19 cellular contexts compared by ENCODE assay signal in genomic region chr12:3989218-3989550, GRCh38.
DNase-seq lines count a peak whose midpoint lies in the region; ATAC-seq and TF ChIP-seq lines count a peak whose summit lies in the region.
"Had no signal": no experiment of that assay in that cellular context is flagged by ENCODE, and none has a peak within 500 bp of the region (broad histone marks: within the 10 kb centered on the region; RNA-seq: fewer than 3 reads in every experiment).

No MANE protein-coding gene starts in this region.

- TF ChIP-seq CTCF in smooth muscle cell (IDR thresholded peaks at IDR 0.05; ENCODE audit: borderline replicate concordance, insufficient read depth, poor library complexity, severe bottlenecking): no peak

- peaks cover 6% of the 10 kb centered on the region for H3K27me3 Mint-ChIP-seq in T-helper 2 cell treated with Interferon-gamma antibody and Interleukin-4, amounts not matched to agents 5 μg/mL and 100 μg/mL, for 36 hours (ENCODE audit: low read depth)
- H3K27me3 Mint-ChIP-seq in activated naive CD8-positive, alpha-beta T cell treated with anti-CD3 and anti-CD28 coated beads, Interleukin-2, amount 50 U/mL, for 24 hours: no peaks in the 10 kb centered on the region

- H3F3A ChIP-seq in smooth muscle cell (ENCODE audit: low read depth): peaks cover 7% of the 10 kb centered on the region

- no peaks in the 10 kb centered on the region for H3K36me3 ChIP-seq in smooth muscle cell (ENCODE audit: low read depth)
- H3K36me3 ChIP-seq: BE2C, tibial nerve had no signal

- ATAC-seq in HG03432 (IDR thresholded peaks at IDR 0.05; ENCODE audit: unreplicated experiment) (peak; percentile 14), HG02610 (IDR thresholded peaks at IDR 0.05; ENCODE audit: unreplicated experiment) (no peak)
- ATAC-seq in activated naive CD8-positive, alpha-beta T cell treated with anti-CD3 and anti-CD28 coated beads, Interleukin-2, amount 50 U/mL, for 24 hours: peak; percentile 12

- peak overlapping the region; percentile 2 for H2AFZ ChIP-seq in smooth muscle cell (ENCODE audit: low read depth)

- H3K9me3 Mint-ChIP-seq in T-helper 2 cell treated with Interferon-gamma antibody and Interleukin-4, amounts not matched to agents 5 μg/mL and 100 μg/mL, for 36 hours: no peaks in the 10 kb centered on the region
- no peaks in the 10 kb centered on the region for H3K9me3 Mint-ChIP-seq in activated naive CD8-positive, alpha-beta T cell treated with anti-CD3 and anti-CD28 coated beads, Interleukin-2, amount 50 U/mL, for 24 hours
- H3K9me3 Mint-ChIP-seq: natural killer cell; stimulated activated naive B cell treated with anti-CD40 and anti-IgM and Interleukin-4, amounts not matched to agents 10 μg/mL and 1 μg/mL and 100 μg/mL, for 72 hours had no signal

- DNase-seq in T-helper 2 cell treated with Interferon-gamma antibody and Interleukin-4, amounts not matched to agents 5 μg/mL and 100 μg/mL, for 36 hours (ENCODE audit: low spot score): no peak
- DNase-seq in T-helper 2 cell: no peak
- DNase-seq in activated naive CD8-positive, alpha-beta T cell treated with anti-CD3 and anti-CD28 coated beads, Interleukin-2, amount 50 U/mL, for 24 hours: no peak
- no peak for DNase-seq in smooth muscle cell (lab: John Stamatoyannopoulos, UW; ENCODE audit: unreplicated experiment)
- DNase-seq in NCI-H1694 (lab: John Stamatoyannopoulos, UW): no peak
- no peak for DNase-seq in hippocampal formation (lab: John Stamatoyannopoulos, UW)
- DNase-seq: activated gamma-delta T cell treated with Interleukin-2 at 50 U/mL for 16 hours; BE2C; effector CD8-positive, alpha-beta T cell; kidney; mammary epithelial cell; natural killer cell; NCI-H1092; NCI-H2107; NCI-H510A treated with DMSO at 0.1 percent for 48 hours had no signal

- H3K4me1 ChIP-seq in smooth muscle cell (ENCODE audit: low read depth): no peaks in the 10 kb centered on the region
- H3K4me1 ChIP-seq: BE2C, tibial nerve had no signal

- H3K4me3 Mint-ChIP-seq in T-helper 2 cell treated with Interferon-gamma antibody and Interleukin-4, amounts not matched to agents 5 μg/mL and 100 μg/mL, for 36 hours: no peak overlapping the region
- peak overlapping the region; percentile 19 for H3K4me3 Mint-ChIP-seq in activated naive CD8-positive, alpha-beta T cell treated with anti-CD3 and anti-CD28 coated beads, Interleukin-2, amount 50 U/mL, for 24 hours
- H3K4me3 Mint-ChIP-seq: natural killer cell had no signal

- no peaks in the 10 kb centered on the region for H3K36me3 Mint-ChIP-seq in T-helper 2 cell treated with Interferon-gamma antibody and Interleukin-4, amounts not matched to agents 5 μg/mL and 100 μg/mL, for 36 hours (ENCODE audit: low read depth)
- no peaks in the 10 kb centered on the region for H3K36me3 Mint-ChIP-seq in activated naive CD8-positive, alpha-beta T cell treated with anti-CD3 and anti-CD28 coated beads, Interleukin-2, amount 50 U/mL, for 24 hours (ENCODE audit: low read depth)
- H3K36me3 Mint-ChIP-seq: natural killer cell; stimulated activated naive B cell treated with anti-CD40 and anti-IgM and Interleukin-4, amounts not matched to agents 10 μg/mL and 1 μg/mL and 100 μg/mL, for 72 hours had no signal

- peak overlapping the region; percentile 35 for H3K4me2 ChIP-seq in smooth muscle cell

- no peaks in the 10 kb centered on the region for H3K27me3 ChIP-seq in smooth muscle cell (ENCODE audit: low read depth)
- H3K27me3 ChIP-seq: tibial nerve had no signal

- peak overlapping the region; percentile 75 for H3K27ac ChIP-seq in smooth muscle cell (ENCODE audit: low read depth)
- H3K27ac ChIP-seq: tibial nerve had no signal

- H4K20me1 ChIP-seq in smooth muscle cell (ENCODE audit: low read depth): no peaks in the 10 kb centered on the region

- H3K79me2 ChIP-seq in smooth muscle cell (ENCODE audit: low read depth): no peaks in the 10 kb centered on the region

- no peak overlapping the region for H3K4me3 ChIP-seq in smooth muscle cell
- H3K4me3 ChIP-seq: tibial nerve had no signal

- no peaks in the 10 kb centered on the region for H3K9me3 ChIP-seq in smooth muscle cell (replicated peaks; ENCODE audit: low read depth)
- H3K9me3 ChIP-seq: BE2C had no signal

- peaks cover 15% of the 10 kb centered on the region for H3K4me1 Mint-ChIP-seq in T-helper 2 cell treated with Interferon-gamma antibody and Interleukin-4, amounts not matched to agents 5 μg/mL and 100 μg/mL, for 36 hours (ENCODE audit: low read depth)
- H3K4me1 Mint-ChIP-seq in activated naive CD8-positive, alpha-beta T cell treated with anti-CD3 and anti-CD28 coated beads, Interleukin-2, amount 50 U/mL, for 24 hours: peaks cover 43% of the 10 kb centered on the region

- 9% methylated on average over 2 of the region's 2 CpGs for WGBS in smooth muscle cell (ENCODE audit: low lambda C conversion rate)

- peak overlapping the region; percentile 64 for H3K27ac Mint-ChIP-seq in T-helper 2 cell treated with Interferon-gamma antibody and Interleukin-4, amounts not matched to agents 5 μg/mL and 100 μg/mL, for 36 hours
- H3K27ac Mint-ChIP-seq in activated naive CD8-positive, alpha-beta T cell treated with anti-CD3 and anti-CD28 coated beads, Interleukin-2, amount 50 U/mL, for 24 hours: peak overlapping the region; percentile 91
- H3K27ac Mint-ChIP-seq: natural killer cell had no signal

- H3K9ac ChIP-seq in smooth muscle cell (ENCODE audit: low read depth): peak overlapping the region; percentile 38
